Comparison of ENCODE assay signal across 12 cellular contexts in genomic region chr2:75503048-75503607, GRCh38. TPM values are rescaled to one million over a fixed set of nuclear protein-coding genes. Genes with fewer than 3 reads are reported as not detected.
DNase-seq lines count a peak whose midpoint lies in the region; ATAC-seq, FAIRE-seq and TF ChIP-seq lines count a peak whose summit lies in the region.
"Had no signal": no experiment of that assay in that cellular context is flagged by ENCODE, and none has a peak within 500 bp of the region (broad histone marks: within the 10 kb centered on the region; RNA-seq: fewer than 3 reads in every experiment).

No MANE protein-coding gene starts in this region.

- H2AFZ ChIP-seq in osteoblast (ENCODE audit: low read length), result no peak overlapping the region

- H3K4me1 ChIP-seq in osteoblast (ENCODE audit: insufficient read depth, low read length) (peaks cover 16% of the 10 kb centered on the region), HAP-1 (peaks cover 8% of the 10 kb centered on the region), tibial artery (no peaks in the 10 kb centered on the region)
- H3K4me1 ChIP-seq: upper lobe of left lung had no signal

- H3K27me3 ChIP-seq in osteoblast (ENCODE audit: insufficient read depth, low read length) (no peaks in the 10 kb centered on the region), HAP-1 (ENCODE audit: low read depth) (no peaks in the 10 kb centered on the region), tibial artery (no peaks in the 10 kb centered on the region)
- H3K27me3 ChIP-seq: pancreas, upper lobe of left lung had no signal

- FAIRE-seq in RCC 7860 (lab: Jason Lieb, UNC), result peak; percentile 88
- FAIRE-seq: colon, pancreas had no signal

- H3K27ac ChIP-seq in osteoblast (ENCODE audit: low read depth, low read length) (peak overlapping the region; percentile 71), tibial artery (no peak overlapping the region)
- H3K27ac ChIP-seq: pancreas, upper lobe of left lung had no signal

- DNase-seq in GM04504 (ENCODE audit: low read depth) (peak; percentile 74), RCC 7860 (ENCODE audit: low spot score) (peak; percentile 87), fibroblast of gingiva (ENCODE audit: low read depth) (peak; percentile 12), osteoblast (ENCODE audit: insufficient read length, low spot score, missing footprints) (peak; percentile 54), HAP-1 (ENCODE audit: low spot score in 2 of 2) (no peak), tibial artery (no peak)
- DNase-seq in stimulated activated naive CD8-positive, alpha-beta T cell treated with anti-CD3 and anti-CD28 coated beads, Interleukin-15, Interleukin-2, amounts not matched to agents 100 U/mL and 50 U/mL, for 24 hours, result no peak
- DNase-seq: activated T-cell treated with anti-CD3 and anti-CD28 coated beads, Interleukin-2, amount 50 U/mL, for 72 hours; pancreas; upper lobe of left lung had no signal

- no peak for ATAC-seq in stimulated activated naive CD8-positive, alpha-beta T cell treated with anti-CD3 and anti-CD28 coated beads, Interleukin-15, Interleukin-2, amounts not matched to agents 100 U/mL and 50 U/mL, for 24 hours
- no peak for ATAC-seq in HG03342 (IDR thresholded peaks at IDR 0.05; ENCODE audit: unreplicated experiment)
- ATAC-seq: activated T-cell treated with anti-CD3 and anti-CD28 coated beads, Interleukin-2, amount 50 U/mL, for 72 hours had no signal

- H3K4me3 ChIP-seq in osteoblast (ENCODE audit: insufficient read depth, low read length) (no peak overlapping the region), HAP-1 (no peak overlapping the region), tibial artery (no peak overlapping the region)
- H3K4me3 ChIP-seq: pancreas, upper lobe of left lung had no signal

- intact Hi-C loops in tibial artery (cut with DNase I; ENCODE audit: low total_unique reads), result no loop called here

- H3K36me3 ChIP-seq in osteoblast (ENCODE audit: insufficient read depth, low read length) (peaks cover 33% of the 10 kb centered on the region), HAP-1 (replicated peaks) (no peaks in the 10 kb centered on the region), tibial artery (no peaks in the 10 kb centered on the region)
- H3K36me3 ChIP-seq: pancreas, upper lobe of left lung had no signal

- TF ChIP-seq CTCF in osteoblast (IDR thresholded peaks at IDR 0.05; ENCODE audit: extremely low read depth, low read depth, low read length) (no peak), tibial artery (IDR thresholded peaks at IDR 0.05) (no peak)

- peak overlapping the region; percentile 7 for H3K4me2 ChIP-seq in osteoblast (ENCODE audit: insufficient read depth, low read length)

- peaks cover 31% of the 10 kb centered on the region for H4K20me1 ChIP-seq in osteoblast (ENCODE audit: insufficient read depth, low read length)

- in situ Hi-C loops in HAP-1 (cut with MboI; ENCODE audit: low sequenced_read_pairs), result no loop called here

- H3K9me3 ChIP-seq in osteoblast (ENCODE audit: low read depth, low read length), result no peaks in the 10 kb centered on the region
- no peaks in the 10 kb centered on the region for H3K9me3 ChIP-seq in HAP-1
- H3K9me3 ChIP-seq in tibial artery, result no peaks in the 10 kb centered on the region
- H3K9me3 ChIP-seq: pancreas, upper lobe of left lung had no signal

- peaks cover 82% of the 10 kb centered on the region for H3K79me2 ChIP-seq in osteoblast (ENCODE audit: insufficient read depth, low read length)

RNA-seq across cellular contexts. Expression of gene EVA1A, which starts 57.6 kb away (rescaled TPM):
- total RNA-seq in osteoblast, result 70.9 and 74.8 TPM in 2 replicates

Comparison
In these comparisons a context has a peak if more than half of its experiments do, and no peak if none do; other contexts are left out.
1. DNase-seq: peak in GM04504 (single experiment), RCC 7860 (single experiment), fibroblast of gingiva (single experiment) and osteoblast (single experiment); none in HAP-1 (0 of 2), stimulated activated naive CD8-positive, alpha-beta T cell treated with anti-CD3 and anti-CD28 coated beads, Interleukin-15, Interleukin-2, amounts not matched to agents 100 U/mL and 50 U/mL, for 24 hours (single experiment) and tibial artery (0 of 2).